ENCODE assay signal across 26 cellular contexts in genomic region chr10:36331121-36331520, GRCh38.
A peak's percentile ranks its signal among the peaks of the same experiment; 100 is the strongest.
DNase-seq lines count a peak whose midpoint lies in the region; ATAC-seq, FAIRE-seq and TF ChIP-seq lines count a peak whose summit lies in the region.
"Had no signal": no experiment of that assay in that cellular context is flagged by ENCODE, and none has a peak within 500 bp of the region (broad histone marks: within the 10 kb centered on the region; RNA-seq: fewer than 3 reads in every experiment).

No MANE protein-coding gene starts in this region.

- TF ChIP-seq CTCF in endothelial cell of umbilical vein (IDR thresholded peaks at IDR 0.05; ENCODE audit: extremely low read depth in 1 of 2, insufficient read depth in 1 of 2, low read depth in 1 of 2, low read length in 2 of 2) = no peak

- no peak for ATAC-seq in GM21825 (IDR thresholded peaks at IDR 0.05; ENCODE audit: unreplicated experiment)
- ATAC-seq: GM12878 had no signal

- H3K4me2 ChIP-seq in endothelial cell of umbilical vein (ENCODE audit: insufficient read depth, low read length) = peak overlapping the region; percentile 8
- H3K4me2 ChIP-seq: BLaER1 had no signal

- peak overlapping the region; percentile 24 for H2AFZ ChIP-seq in endothelial cell of umbilical vein (ENCODE audit: low read depth, low read length)

- H3K27ac ChIP-seq in endothelial cell of umbilical vein (ENCODE audit: insufficient read depth, low read depth, low read length) = no peak overlapping the region
- H3K27ac ChIP-seq: BLaER1 had no signal

- intact Hi-C loops in endothelial cell of umbilical vein (cut with micrococcal nuclease) = no loop called here

- peaks cover 4% of the 10 kb centered on the region for H3K4me1 ChIP-seq in endothelial cell of umbilical vein (ENCODE audit: control insufficient read depth, extremely low read depth, insufficient read depth, low read length)
- H3K4me1 ChIP-seq: BE2C, BLaER1 had no signal

- H4K20me1 ChIP-seq in endothelial cell of umbilical vein (replicated peaks; ENCODE audit: control insufficient read depth, extremely low read depth, insufficient read depth, low read length) = no peaks in the 10 kb centered on the region
- H4K20me1 ChIP-seq: BLaER1 had no signal

- BruUV-seq in endothelial cell of umbilical vein (replicated peaks; lab: Mats Ljungman, UMichigan) = no TSS peak

- H3K4me3 ChIP-seq in endothelial cell of umbilical vein (replicated peaks in 1 of 3; ENCODE audit: insufficient read depth in 1 of 3, low read depth in 1 of 3, low read length in 3 of 3) = no peak overlapping the region
- H3K4me3 ChIP-seq: BLaER1, GM12878 had no signal

- no peak for TF ChIP-seq POLR2A in endothelial cell of umbilical vein (IDR thresholded peaks at IDR 0.05; ENCODE audit: low read depth, low read length)

- no peaks in the 10 kb centered on the region for H3K36me3 ChIP-seq in endothelial cell of umbilical vein (ENCODE audit: control insufficient read depth in 2 of 2, extremely low read depth in 1 of 2, insufficient read depth in 2 of 2, low read length in 2 of 2)
- H3K36me3 ChIP-seq: BE2C, BLaER1 had no signal

- FAIRE-seq in endothelial cell of umbilical vein (lab: Jason Lieb, UNC) = no peak
- FAIRE-seq: A204.1, GM12878, GM12892, GM18507 had no signal

- peak; percentile 15 for DNase-seq in dermis blood vessel endothelial cell
- peak; percentile 70 for DNase-seq in endothelial cell of umbilical vein (ENCODE audit: low read depth, low spot score)
- DNase-seq in lung microvascular endothelial cell (ENCODE audit: low read depth in 2 of 2) = peak; percentile 7 to 78
- no peak for DNase-seq in NCI-H1092 (lab: John Stamatoyannopoulos, UW)
- DNase-seq in GOT3 (lab: John Stamatoyannopoulos, UW) = no peak
- DNase-seq: 8988T; ACHN; BE2C; C1 segment of cervical spinal cord; CD4-positive, alpha-beta memory T cell; CD4-positive, CD25-positive, alpha-beta regulatory T cell; CD8-positive, alpha-beta memory T cell; COR-L47; DMS 273 treated with DMSO at 0.1 percent for 48 hours; DMS153; DMS53; DMS79; DND-41; EL; GDM1 had no signal

- dilution Hi-C loops in endothelial cell of umbilical vein (cut with MboI; ENCODE audit: extremely low pct_ligation_motif_present, low sequenced_read_pairs) = no loop called here

- CTCF ChIA-PET in endothelial cell of umbilical vein (lab: Charles Lee) = no interaction called here

- H3K79me2 ChIP-seq in endothelial cell of umbilical vein (ENCODE audit: control insufficient read depth, insufficient read depth, low read length) = no peaks in the 10 kb centered on the region

- H3K9ac ChIP-seq in endothelial cell of umbilical vein (replicated peaks; ENCODE audit: extremely low read depth, insufficient read depth, low read length) = no peak overlapping the region
- H3K9ac ChIP-seq: BLaER1 had no signal

- H3K9me1 ChIP-seq in endothelial cell of umbilical vein (replicated peaks; ENCODE audit: control insufficient read depth, extremely low read depth, insufficient read depth, low read length) = no peaks in the 10 kb centered on the region

- POLR2A ChIA-PET in endothelial cell of umbilical vein (lab: Charles Lee) = no interaction called here

- no peaks in the 10 kb centered on the region for H3K9me3 ChIP-seq in endothelial cell of umbilical vein (replicated peaks; ENCODE audit: control insufficient read depth, insufficient read depth, low read length)
- H3K9me3 ChIP-seq: BE2C, BLaER1 had no signal

- H3K27me3 ChIP-seq in endothelial cell of umbilical vein (ENCODE audit: control insufficient read depth in 2 of 2, insufficient read depth in 2 of 2, low read length in 2 of 2) = no peaks in the 10 kb centered on the region
- H3K27me3 ChIP-seq: BE2C, BLaER1 had no signal

TF ChIP-seq in endothelial cell of umbilical vein, 7 proteins besides CTCF, POLR2A, EP300 and RAD21:
- TF ChIP-seq JUN (IDR thresholded peaks at IDR 0.05; ENCODE audit: borderline replicate concordance, insufficient read depth, insufficient read length, low read depth) = peak; percentile 3
- TF ChIP-seq POLR2AphosphoS5 (IDR thresholded peaks at IDR 0.05; ENCODE audit: insufficient read depth, low read depth, low read length) = no peak
TF ChIP-seq in endothelial cell of umbilical vein: peak in this region for 1.

Comparison
In these comparisons a context has a peak if more than half of its experiments do, and no peak if none do; other contexts are left out.
1. DNase-seq: peak in dermis blood vessel endothelial cell (single experiment), endothelial cell of umbilical vein (single experiment) and lung microvascular endothelial cell (2 of 2); none in NCI-H1092 (single experiment) and GOT3 (single experiment).